ENCODE assay signal across 9 cellular contexts in the genomic region with DNA sequence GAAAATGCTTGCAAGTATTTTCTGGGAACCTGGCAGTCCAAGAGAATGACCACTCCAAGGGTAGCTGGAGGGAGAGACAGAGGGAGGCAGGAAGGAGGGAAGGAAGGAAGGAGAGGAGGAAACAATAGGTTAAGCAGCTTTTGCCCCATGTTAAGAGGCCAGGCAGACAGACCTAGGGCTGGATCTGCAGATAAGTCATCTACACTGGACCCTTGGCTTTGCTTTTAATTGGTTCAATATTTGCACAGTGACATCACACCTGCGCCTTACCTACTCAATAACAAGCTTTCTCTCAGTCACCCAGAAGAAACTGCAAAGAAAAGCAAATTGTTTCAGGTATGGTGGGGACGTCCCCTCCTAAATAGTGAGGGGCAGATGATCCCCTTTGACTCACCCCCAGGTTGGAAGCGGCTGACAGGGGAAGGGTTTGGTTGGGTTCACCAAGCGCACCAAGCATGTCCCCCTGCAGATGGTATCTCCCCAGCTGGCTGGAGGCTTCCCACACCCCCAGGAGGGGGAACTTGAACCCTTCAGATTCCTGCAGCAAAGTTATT. TPM values are rescaled to one million over a fixed set of nuclear protein-coding genes. Genes with fewer than 3 reads are reported as not detected.
DNase-seq lines count a peak whose midpoint lies in the region; ATAC-seq and TF ChIP-seq lines count a peak whose summit lies in the region.
"Had no signal": no experiment of that assay in that cellular context is flagged by ENCODE, and none has a peak within 500 bp of the region (broad histone marks: within the 10 kb centered on the region; RNA-seq: fewer than 3 reads in every experiment).

No MANE protein-coding gene starts in this region.

- no peaks in the 10 kb centered on the region for H3K9me3 Mint-ChIP-seq in activated CD4-positive, alpha-beta T cell treated with anti-CD3 and anti-CD28 coated beads, Interleukin-2, amount 10 ng/mL, durations not matched to agents 7 days and 5 days
- H3K9me3 Mint-ChIP-seq in activated CD8-positive, alpha-beta T cell treated with anti-CD3 and anti-CD28 coated beads, Interleukin-2, amount 10 ng/mL, durations not matched to agents 7 days and 5 days (ENCODE audit: insufficient read depth): no peaks in the 10 kb centered on the region

- H3K36me3 ChIP-seq in thoracic aorta: no peaks in the 10 kb centered on the region

- DNase-seq in activated CD4-positive, alpha-beta T cell treated with anti-CD3 and anti-CD28 coated beads, Interleukin-2, amount 10 ng/mL, durations not matched to agents 7 days and 5 days: no peak
- DNase-seq in activated CD4-positive, alpha-beta T cell treated with anti-CD3 and anti-CD28 coated beads, Interleukin-2, amount 50 U/mL, for 1 hour: no peak
- DNase-seq in activated CD8-positive, alpha-beta T cell treated with anti-CD3 and anti-CD28 coated beads, Interleukin-2, amount 10 ng/mL, durations not matched to agents 7 days and 5 days: no peak
- DNase-seq in left lobe of liver (ENCODE audit: low spot score) (no peak), thoracic aorta (ENCODE audit: low spot score) (no peak), GDM1 (lab: John Stamatoyannopoulos, UW) (no peak), putamen (ENCODE audit: low spot score) (no peak)
- DNase-seq: activated CD4-positive, CD25-positive, alpha-beta regulatory T cell had no signal

- CTCF ChIA-PET in activated CD4-positive, alpha-beta T cell treated with anti-CD3 and anti-CD28 coated beads, Interleukin-2, amount 10 ng/mL, durations not matched to agents 7 days and 5 days (lab: Charles Lee): interaction anchor here (0.9 to 3.2 kb wide), 4 partner anchors 11 to 107 kb away, joined by 3 to 19 read pairs (median 6); no protein-coding TSS in a partner anchor
- CTCF ChIA-PET in activated CD8-positive, alpha-beta T cell treated with anti-CD3 and anti-CD28 coated beads, Interleukin-2, amount 10 ng/mL, durations not matched to agents 7 days and 5 days (lab: Charles Lee): interaction anchor here (0.9 to 3.3 kb wide), 3 partner anchors 10 to 29 kb away, joined by 3 to 32 read pairs (median 15); no protein-coding TSS in a partner anchor

- H3K4me1 Mint-ChIP-seq in activated CD4-positive, alpha-beta T cell treated with anti-CD3 and anti-CD28 coated beads, Interleukin-2, amount 10 ng/mL, durations not matched to agents 7 days and 5 days: peaks cover 95% of the 10 kb centered on the region
- peaks cover 98% of the 10 kb centered on the region for H3K4me1 Mint-ChIP-seq in activated CD8-positive, alpha-beta T cell treated with anti-CD3 and anti-CD28 coated beads, Interleukin-2, amount 10 ng/mL, durations not matched to agents 7 days and 5 days (ENCODE audit: low read depth)

- peak overlapping the region; percentile 49 for H3K4me3 Mint-ChIP-seq in activated CD4-positive, alpha-beta T cell treated with anti-CD3 and anti-CD28 coated beads, Interleukin-2, amount 10 ng/mL, durations not matched to agents 7 days and 5 days
- peak overlapping the region; percentile 52 for H3K4me3 Mint-ChIP-seq in activated CD8-positive, alpha-beta T cell treated with anti-CD3 and anti-CD28 coated beads, Interleukin-2, amount 10 ng/mL, durations not matched to agents 7 days and 5 days

- no peak for TF ChIP-seq CTCF in thoracic aorta (IDR thresholded peaks at IDR 0.05)

- peak overlapping the region; percentile 93 to 97 for H3K27ac ChIP-seq in thoracic aorta

- no peaks in the 10 kb centered on the region for H3K27me3 ChIP-seq in thoracic aorta (replicated peaks; ENCODE audit: insufficient read depth)

- H3K4me1 ChIP-seq in thoracic aorta (ENCODE audit: control insufficient read depth in 1 of 2, low read depth in 2 of 2): peaks cover 92 to 99% of the 10 kb centered on the region in 2 donors

- no peaks in the 10 kb centered on the region for H3K9me3 ChIP-seq in thoracic aorta

- no peaks in the 10 kb centered on the region for H3K27me3 Mint-ChIP-seq in activated CD4-positive, alpha-beta T cell treated with anti-CD3 and anti-CD28 coated beads, Interleukin-2, amount 10 ng/mL, durations not matched to agents 7 days and 5 days
- no peaks in the 10 kb centered on the region for H3K27me3 Mint-ChIP-seq in activated CD8-positive, alpha-beta T cell treated with anti-CD3 and anti-CD28 coated beads, Interleukin-2, amount 10 ng/mL, durations not matched to agents 7 days and 5 days (ENCODE audit: low read depth)

- ATAC-seq in activated CD8-positive, alpha-beta T cell treated with anti-CD3 and anti-CD28 coated beads, Interleukin-2, amount 10 ng/mL, durations not matched to agents 7 days and 5 days: no peak
- ATAC-seq in left lobe of liver: peak; percentile 66
- ATAC-seq in thoracic aorta (ENCODE audit: insufficient number of reproducible peaks, low FRiP score, low read depth): no peak
- ATAC-seq in GM21367 (IDR thresholded peaks at IDR 0.05; ENCODE audit: unreplicated experiment): no peak

- peak overlapping the region; percentile 49 for H3K4me3 ChIP-seq in thoracic aorta

- POLR2A ChIA-PET in activated CD4-positive, alpha-beta T cell treated with anti-CD3 and anti-CD28 coated beads, Interleukin-2, amount 10 ng/mL, durations not matched to agents 7 days and 5 days (lab: Charles Lee): no interaction called here
- POLR2A ChIA-PET in activated CD8-positive, alpha-beta T cell treated with anti-CD3 and anti-CD28 coated beads, Interleukin-2, amount 10 ng/mL, durations not matched to agents 7 days and 5 days (lab: Charles Lee): interaction anchor here (1.0 to 3.0 kb wide), 3 partner anchors 14 to 31 kb away, joined by 3 to 17 read pairs (median 5); no protein-coding TSS in a partner anchor

- H3K36me3 Mint-ChIP-seq in activated CD4-positive, alpha-beta T cell treated with anti-CD3 and anti-CD28 coated beads, Interleukin-2, amount 10 ng/mL, durations not matched to agents 7 days and 5 days (ENCODE audit: low read depth): peaks cover 62% of the 10 kb centered on the region
- peaks cover 74% of the 10 kb centered on the region for H3K36me3 Mint-ChIP-seq in activated CD8-positive, alpha-beta T cell treated with anti-CD3 and anti-CD28 coated beads, Interleukin-2, amount 10 ng/mL, durations not matched to agents 7 days and 5 days (ENCODE audit: low read depth)

- peak overlapping the region; percentile 90 for H3K27ac Mint-ChIP-seq in activated CD4-positive, alpha-beta T cell treated with anti-CD3 and anti-CD28 coated beads, Interleukin-2, amount 10 ng/mL, durations not matched to agents 7 days and 5 days
- H3K27ac Mint-ChIP-seq in activated CD8-positive, alpha-beta T cell treated with anti-CD3 and anti-CD28 coated beads, Interleukin-2, amount 10 ng/mL, durations not matched to agents 7 days and 5 days: peak overlapping the region; percentile 88

RNA-seq across cellular contexts. Expression of a gene that starts 24.3 kb away (rescaled TPM):
- total RNA-seq in activated CD4-positive, alpha-beta T cell treated with anti-CD3 and anti-CD28 coated beads, Interleukin-2, amount 10 ng/mL, durations not matched to agents 7 days and 5 days: 1,000 to 10,000 TPM in 1 of 2 experiments, 100 to 1,000 TPM in 1; 881 to 1,009 TPM
- 100 to 1,000 TPM; 857 to 883 TPM for total RNA-seq in activated CD8-positive, alpha-beta T cell treated with anti-CD3 and anti-CD28 coated beads, Interleukin-2, amount 10 ng/mL, durations not matched to agents 7 days and 5 days
- total RNA-seq in left lobe of liver: 204 TPM
- 1,000 to 10,000 TPM; 1,447 to 1,631 TPM for total RNA-seq in thoracic aorta
